Comparison of ENCODE assay signal across 11 cellular contexts in genomic region chr10:5559022-5559421, GRCh38. TPM values are rescaled to one million over a fixed set of nuclear protein-coding genes. Genes with fewer than 3 reads are reported as not detected.
DNase-seq lines count a peak whose midpoint lies in the region; ATAC-seq, FAIRE-seq and TF ChIP-seq lines count a peak whose summit lies in the region.
"Not testable (repeated sequence)": the region's sequence is repeated elsewhere in the genome, so short reads cannot be mapped to it uniquely, and the experiment has no call there.
"Had no signal": no experiment of that assay in that cellular context is flagged by ENCODE, and none has a peak within 500 bp of the region (broad histone marks: within the 10 kb centered on the region; RNA-seq: fewer than 3 reads in every experiment).

No MANE protein-coding gene starts in this region.

- H3K9ac ChIP-seq in astrocyte (ENCODE audit: low read length) = peak overlapping the region; percentile 63

- POLR2A ChIA-PET in A549 (lab: Yijun Ruan, JAX) = interaction anchor here (0.9 kb wide), 1 partner anchor 58 kb away, joined by 3 read pairs; no protein-coding TSS in a partner anchor

- WGBS in A549 (ENCODE audit: missing lambda C conversion rate) = 87% methylated on average over 9 of the region's 9 CpGs
- 89% methylated on average over 5 to 9 of the region's 9 CpGs for WGBS in gastroesophageal sphincter (ENCODE audit: low coverage in 1 of 2), 2 donors
- 83 to 85% methylated on average over 9 of the region's 9 CpGs for WGBS in sigmoid colon, 2 donors
- WGBS in suprapubic skin = 83% methylated on average over 9 of the region's 9 CpGs

- not testable (repeated sequence) for DNase-seq in A549 (ENCODE audit: low read depth in 1 of 2, low spot score in 1 of 2); RWPE2 (ENCODE audit: low spot score); astrocyte (ENCODE audit: low read depth)
- DNase-seq in mesenteric fat pad (ENCODE audit: low spot score) (peak; percentile 35), sigmoid colon (peak; percentile 45), suprapubic skin (ENCODE audit: low spot score in 2 of 2) (peak; percentile 20 to 31)

- H3K79me2 ChIP-seq in astrocyte (ENCODE audit: insufficient read depth, low read length) = not testable (repeated sequence)

- intact Hi-C loops in sigmoid colon (cut with DNase I) = not testable (repeated sequence)

- peaks cover 29% of the 10 kb centered on the region for H3K4me1 ChIP-seq in A549
- H3K4me1 ChIP-seq in RWPE2 (ENCODE audit: insufficient read depth, poor library complexity, severe bottlenecking) = peaks cover 21% of the 10 kb centered on the region
- H3K4me1 ChIP-seq in astrocyte (ENCODE audit: insufficient read depth, low read length) = peaks cover 43% of the 10 kb centered on the region
- peaks cover 4 to 77% (median 30%) of the 10 kb centered on the region in 3 donors for H3K4me1 ChIP-seq in gastroesophageal sphincter
- peaks cover 0 to 81% (median 79%) of the 10 kb centered on the region in 4 donors for H3K4me1 ChIP-seq in sigmoid colon
- H3K4me1 ChIP-seq in suprapubic skin = peaks cover 23% of the 10 kb centered on the region

- not testable (repeated sequence) for H3K9me3 ChIP-seq in A549; RWPE2 (ENCODE audit: severe bottlenecking); astrocyte (ENCODE audit: insufficient read depth, low read depth, low read length); gastroesophageal sphincter; sigmoid colon; suprapubic skin

- CTCF ChIA-PET in A549 (lab: Yijun Ruan, JAX) = interaction anchor here (1.0 to 6.6 kb wide), 6 partner anchors 8 to 743 kb away, joined by 3 to 37 read pairs (median 4); no protein-coding TSS in a partner anchor

- TF ChIP-seq POLR2A in A549 (IDR thresholded peaks at IDR 0.05; ENCODE audit: low read length); gastroesophageal sphincter (IDR thresholded peaks at IDR 0.05); sigmoid colon (IDR thresholded peaks at IDR 0.05); suprapubic skin (IDR thresholded peaks at IDR 0.05): not testable (repeated sequence)

- not testable (repeated sequence) for H3K27ac Mint-ChIP-seq in astrocyte (ENCODE audit: unreplicated experiment)

- H3K36me3 Mint-ChIP-seq in astrocyte (ENCODE audit: low read depth, unreplicated experiment) = not testable (repeated sequence)

- not testable (repeated sequence) for FAIRE-seq in A549 (lab: Jason Lieb, UNC); astrocyte (lab: Jason Lieb, UNC)

- not testable (repeated sequence) for TF ChIP-seq CTCF in A549 (IDR thresholded peaks at IDR 0.05); RWPE2 (IDR thresholded peaks at IDR 0.05; ENCODE audit: poor library complexity, severe bottlenecking); astrocyte (IDR thresholded peaks at IDR 0.05; ENCODE audit: insufficient read depth, low read depth, low read length); gastroesophageal sphincter (IDR thresholded peaks at IDR 0.05); sigmoid colon (IDR thresholded peaks at IDR 0.05); suprapubic skin (IDR thresholded peaks at IDR 0.05)

- H3K4me3 ChIP-seq in A549; RWPE2 (ENCODE audit: severe bottlenecking); astrocyte (ENCODE audit: insufficient read depth, low read depth, low read length); gastroesophageal sphincter; sigmoid colon; suprapubic skin: not testable (repeated sequence)

- H2AFZ ChIP-seq in astrocyte (ENCODE audit: low read depth, low read length) = not testable (repeated sequence)

- not testable (repeated sequence) for TF ChIP-seq RAD21 in A549 (conservative IDR thresholded peaks at IDR 0.05 in 1 of 2, IDR thresholded peaks at IDR 0.05 in 1 of 2)

- H3K27ac ChIP-seq in A549 (peak overlapping the region; percentile 56 to 78; a peak in 5 of 6 replicates), RWPE2 (ENCODE audit: poor library complexity, severe bottlenecking) (peak overlapping the region; percentile 70), astrocyte (ENCODE audit: low read depth, low read length) (peak overlapping the region; percentile 62), gastroesophageal sphincter (peak overlapping the region in 3 of 4 donors; percentile 78 to 85 (median 80)), sigmoid colon (peak overlapping the region; percentile 60 to 83 (median 78))
- H3K27ac ChIP-seq in suprapubic skin = not testable (repeated sequence)

- H3K4me1 Mint-ChIP-seq in astrocyte (ENCODE audit: low read depth, unreplicated experiment) = peaks cover 45% of the 10 kb centered on the region

- not testable (repeated sequence) for H3K27me3 ChIP-seq in RWPE2 (ENCODE audit: insufficient read depth, poor library complexity, severe bottlenecking); astrocyte (ENCODE audit: insufficient read depth, low read length); gastroesophageal sphincter; sigmoid colon; suprapubic skin

- H3K36me3 ChIP-seq in RWPE2 (ENCODE audit: low read depth); astrocyte (ENCODE audit: insufficient read depth, low read length); gastroesophageal sphincter; sigmoid colon; suprapubic skin: not testable (repeated sequence)

- H3K9me3 Mint-ChIP-seq in astrocyte (ENCODE audit: unreplicated experiment) = not testable (repeated sequence)

- H4K20me1 ChIP-seq in astrocyte (ENCODE audit: insufficient read depth, low read length) = not testable (repeated sequence)

- peak overlapping the region; percentile 54 for H3K4me2 ChIP-seq in A549
- H3K4me2 ChIP-seq in astrocyte (ENCODE audit: low read length) = peak overlapping the region; percentile 85

- ATAC-seq in A549; RWPE2 (ENCODE audit: low read depth); gastroesophageal sphincter: not testable (repeated sequence)

- TF ChIP-seq EP300 in A549 (IDR thresholded peaks at IDR 0.05); gastroesophageal sphincter (IDR thresholded peaks at IDR 0.05); sigmoid colon (IDR thresholded peaks at IDR 0.05); suprapubic skin (IDR thresholded peaks at IDR 0.05): not testable (repeated sequence)

- H3K27me3 Mint-ChIP-seq in astrocyte (ENCODE audit: low read depth, unreplicated experiment) = not testable (repeated sequence)

- H3K4me3 Mint-ChIP-seq in astrocyte (ENCODE audit: unreplicated experiment) = not testable (repeated sequence)

RNA-seq across cellular contexts. Expression of gene CALML3, which starts 34.3 kb away (rescaled TPM):
- not detected in 2 replicates for polyA plus RNA-seq in A549 (2011; rRNA removed)
- 0.01 TPM in 1 of 2 replicates, not detected in the other for polyA plus RNA-seq in A549 (2012; cell fraction: cytosol; rRNA removed)
- polyA plus RNA-seq in A549 (2012; cell fraction: nucleus; rRNA removed) = not detected in 2 replicates
- not detected in 3 replicates for polyA plus RNA-seq in A549 (2017; fragmentation: RNase III; extraction: RNeasy Plus Mini Kit Qiagen cat#74134 plus additional on column Dnase treatment)
- polyA minus RNA-seq in A549 (2011; rRNA and poly(A)+ RNA removed) = not detected in 2 replicates
- total RNA-seq in astrocyte = not detected in 2 replicates
- 10 to 100 TPM in 1 of 4 donors, 1 to 10 TPM in 1, under 1 TPM in 1, not detected in 1; 0.13 to 19.4 (median 1.9) TPM for total RNA-seq in gastroesophageal sphincter
- not detected for total RNA-seq in mesenteric fat pad
- total RNA-seq in sigmoid colon = not detected
- polyA plus RNA-seq in sigmoid colon = under 1 TPM in 1 of 3 donors, not detected in 2; 0.15 TPM
- total RNA-seq in suprapubic skin = 100 to 1,000 TPM in 2 of 4 donors, 10 to 100 TPM in 2; 27.4 to 296 (median 105) TPM
- total RNA-seq: CD8-positive, alpha-beta T cell; G401; H7 had no signal

RNA-seq across cellular contexts. Expression of gene CALML5, which starts 59.7 kb away (rescaled TPM):
- polyA plus RNA-seq in A549 (2011; rRNA removed) (not detected in 2 replicates), A549 (2017; fragmentation: RNase III; extraction: RNeasy Plus Mini Kit Qiagen cat#74134 plus additional on column Dnase treatment) (not detected in 3 replicates), sigmoid colon (not detected)
- not detected in 2 replicates for polyA plus RNA-seq in A549 (2012; cell fraction: cytosol; rRNA removed)
- polyA plus RNA-seq in A549 (2012; cell fraction: nucleus; rRNA removed) = not detected in 2 replicates
- not detected in 2 replicates for polyA minus RNA-seq in A549 (2011; rRNA and poly(A)+ RNA removed)
- total RNA-seq in astrocyte (not detected in 2 replicates), gastroesophageal sphincter (not detected), mesenteric fat pad (not detected), sigmoid colon (not detected), suprapubic skin (1,000 to 10,000 TPM in 3 of 4 donors, 100 to 1,000 TPM in 1; 429 to 3,135 (median 2,230) TPM)
- total RNA-seq: CD8-positive, alpha-beta T cell; G401; H7; MCF 10A had no signal

Comparison
In these comparisons a context has a peak if more than half of its experiments do, and no peak if none do; other contexts are left out.
1. RNA of gene CALML5, which starts 59.7 kb away (total RNA-seq): 429 to 3,135 TPM in suprapubic skin; not detected in astrocyte, not detected in gastroesophageal sphincter, not detected in mesenteric fat pad (single experiment) and not detected in sigmoid colon; every median in the first group is over 100 times any median in the second.